ENCODE assay signal across 27 cellular contexts in genomic region chr20:30892704-30893345, GRCh38.
"Had no signal": no experiment of that assay in that cellular context is flagged by ENCODE, and none has a peak within 500 bp of the region (broad histone marks: within the 10 kb centered on the region; RNA-seq: fewer than 3 reads in every experiment).

No MANE protein-coding gene starts in this region.

- DNase-seq: activated CD4-positive, alpha-beta T cell treated with anti-CD3 and anti-CD28 coated beads for 1 hour; activated CD4-positive, alpha-beta T cell treated with anti-CD3 and anti-CD28 coated beads, Interleukin-2, amount 50 U/mL, for 1 hour; activated CD8-positive, alpha-beta T cell treated with anti-CD3 and anti-CD28 coated beads, Interleukin-2, amount 10 ng/mL, durations not matched to agents 7 days and 5 days; activated naive CD4-positive, alpha-beta T cell; adrenal gland; cortex of kidney; endodermal cell; esophagus squamous epithelium; heart left ventricle; immature natural killer cell; lower lobe of right lung; naive B cell; occipital lobe; retina; stimulated activated CD4-positive, alpha-beta T cell treated with anti-CD3 and anti-CD28 coated beads, Interleukin-2, amount 100 ng/mL, for 48 hours; stimulated activated CD8-positive, alpha-beta memory T cell treated with anti-CD3 and anti-CD28 coated beads, Interleukin-4, amount 100 ng/mL, for 48 hours; stimulated activated naive B cell treated with anti-CD40 and anti-IgM and Interleukin-4, amounts not matched to agents 10 μg/mL and 1 μg/mL and 100 μg/mL, for 72 hours; trophoblast cell; uterus; WERI-Rb-1 had no signal

- H3K36me3 ChIP-seq: adrenal gland, breast epithelium, esophagus squamous epithelium, gastroesophageal sphincter, heart left ventricle, lower lobe of right lung, uterus, WERI-Rb-1 had no signal

- H3K27ac ChIP-seq: adrenal gland, breast epithelium, esophagus squamous epithelium, gastroesophageal sphincter, heart left ventricle, lower lobe of right lung, uterus, WERI-Rb-1 had no signal

- H3K27me3 ChIP-seq: adrenal gland had no signal

- H3K4me1 ChIP-seq: adrenal gland, breast epithelium, esophagus squamous epithelium, gastroesophageal sphincter, heart left ventricle, lower lobe of right lung, uterus had no signal

- H3K27ac Mint-ChIP-seq: activated CD8-positive, alpha-beta T cell treated with anti-CD3 and anti-CD28 coated beads, Interleukin-2, amount 10 ng/mL, durations not matched to agents 7 days and 5 days; activated naive CD8-positive, alpha-beta T cell; endodermal cell; immature natural killer cell; naive B cell had no signal

- ATAC-seq: activated CD8-positive, alpha-beta T cell treated with anti-CD3 and anti-CD28 coated beads, Interleukin-2, amount 10 ng/mL, durations not matched to agents 7 days and 5 days; gastroesophageal sphincter; heart left ventricle; left lobe of liver; lower lobe of right lung; stimulated activated naive B cell treated with anti-CD40 and anti-IgM and Interleukin-4, amounts not matched to agents 10 μg/mL and 1 μg/mL and 100 μg/mL, for 72 hours had no signal

- H3K4me3 Mint-ChIP-seq: activated CD8-positive, alpha-beta T cell treated with anti-CD3 and anti-CD28 coated beads, Interleukin-2, amount 10 ng/mL, durations not matched to agents 7 days and 5 days; central memory CD8-positive, alpha-beta T cell; neural crest cell; stimulated activated naive B cell treated with anti-CD40 and anti-IgM and Interleukin-4, amounts not matched to agents 10 μg/mL and 1 μg/mL and 100 μg/mL, for 72 hours had no signal

- H3K9me3 Mint-ChIP-seq: central memory CD8-positive, alpha-beta T cell had no signal

- FAIRE-seq: astrocyte had no signal

- H3K9me3 ChIP-seq: adrenal gland, lower lobe of right lung, uterus had no signal

- H3K36me3 Mint-ChIP-seq: activated naive CD8-positive, alpha-beta T cell had no signal

- H3K4me1 Mint-ChIP-seq: central memory CD8-positive, alpha-beta T cell; endodermal cell; immature natural killer cell; neural crest cell had no signal

- H3K4me3 ChIP-seq: adrenal gland, breast epithelium, esophagus squamous epithelium, gastroesophageal sphincter, heart left ventricle, lower lobe of right lung, uterus had no signal
